Comparison of ENCODE assay signal across 1 cellular context in the genomic region with DNA sequence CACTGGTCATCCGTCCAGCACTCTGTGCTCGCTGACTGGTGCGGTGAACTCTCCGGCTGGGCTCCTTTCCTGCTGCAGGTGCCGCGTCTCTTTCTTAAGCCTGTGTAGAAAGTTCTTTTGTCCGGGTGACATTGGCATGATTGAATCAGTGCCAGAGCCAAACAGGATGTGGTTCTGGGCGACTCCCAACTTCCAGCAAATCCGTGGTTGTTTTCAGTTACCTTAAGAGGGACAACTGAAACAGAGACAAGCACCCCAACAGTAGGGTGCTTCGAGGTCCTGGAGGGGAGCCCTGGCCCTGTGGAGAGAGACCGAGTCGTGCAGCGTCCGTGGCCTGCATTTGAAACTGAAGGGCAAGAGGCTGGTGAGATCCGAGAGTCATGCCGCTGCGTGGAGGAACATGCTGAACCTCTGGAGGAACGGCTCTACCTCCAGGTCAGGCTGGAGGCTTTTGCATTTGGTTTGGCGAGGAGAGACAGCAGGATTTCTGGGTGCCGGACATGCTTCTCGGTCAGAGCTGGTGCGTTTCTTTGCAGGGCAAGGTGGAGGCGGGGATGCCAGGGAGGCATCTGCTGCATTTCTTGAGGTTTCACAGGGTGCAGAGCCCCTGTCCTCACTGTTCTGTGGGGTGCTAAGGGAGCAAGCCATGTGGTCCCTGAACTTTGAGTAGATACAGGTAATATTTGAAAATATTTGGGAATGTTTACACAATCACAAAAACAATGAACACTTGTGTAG.
TF ChIP-seq lines count a peak whose summit lies in the region.

No MANE protein-coding gene starts in this region.

TF ChIP-seq in WTC11, 78 proteins besides CTCF, POLR2A, EP300 and RAD21 (continued from another document):
- TF ChIP-seq, protein P1, sequence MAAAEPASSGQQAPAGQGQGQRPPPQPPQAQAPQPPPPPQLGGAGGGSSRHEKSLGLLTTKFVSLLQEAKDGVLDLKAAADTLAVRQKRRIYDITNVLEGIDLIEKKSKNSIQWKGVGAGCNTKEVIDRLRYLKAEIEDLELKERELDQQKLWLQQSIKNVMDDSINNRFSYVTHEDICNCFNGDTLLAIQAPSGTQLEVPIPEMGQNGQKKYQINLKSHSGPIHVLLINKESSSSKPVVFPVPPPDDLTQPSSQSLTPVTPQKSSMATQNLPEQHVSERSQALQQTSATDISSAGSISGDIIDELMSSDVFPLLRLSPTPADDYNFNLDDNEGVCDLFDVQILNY (CRISPR knock-in tag; IDR thresholded peaks at IDR 0.05): no peak
- TF ChIP-seq, protein P2, sequence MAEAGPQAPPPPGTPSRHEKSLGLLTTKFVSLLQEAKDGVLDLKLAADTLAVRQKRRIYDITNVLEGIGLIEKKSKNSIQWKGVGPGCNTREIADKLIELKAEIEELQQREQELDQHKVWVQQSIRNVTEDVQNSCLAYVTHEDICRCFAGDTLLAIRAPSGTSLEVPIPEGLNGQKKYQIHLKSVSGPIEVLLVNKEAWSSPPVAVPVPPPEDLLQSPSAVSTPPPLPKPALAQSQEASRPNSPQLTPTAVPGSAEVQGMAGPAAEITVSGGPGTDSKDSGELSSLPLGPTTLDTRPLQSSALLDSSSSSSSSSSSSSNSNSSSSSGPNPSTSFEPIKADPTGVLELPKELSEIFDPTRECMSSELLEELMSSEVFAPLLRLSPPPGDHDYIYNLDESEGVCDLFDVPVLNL (CRISPR knock-in tag; IDR thresholded peaks at IDR 0.05; ENCODE audit: borderline replicate concordance, low read depth): no peak
- TF ChIP-seq NR1H2 (CRISPR knock-in tag; IDR thresholded peaks at IDR 0.05) (no peak), ELF4 (CRISPR knock-in tag; IDR thresholded peaks at IDR 0.05; ENCODE audit: low read depth) (no peak)
- TF ChIP-seq, protein P3, sequence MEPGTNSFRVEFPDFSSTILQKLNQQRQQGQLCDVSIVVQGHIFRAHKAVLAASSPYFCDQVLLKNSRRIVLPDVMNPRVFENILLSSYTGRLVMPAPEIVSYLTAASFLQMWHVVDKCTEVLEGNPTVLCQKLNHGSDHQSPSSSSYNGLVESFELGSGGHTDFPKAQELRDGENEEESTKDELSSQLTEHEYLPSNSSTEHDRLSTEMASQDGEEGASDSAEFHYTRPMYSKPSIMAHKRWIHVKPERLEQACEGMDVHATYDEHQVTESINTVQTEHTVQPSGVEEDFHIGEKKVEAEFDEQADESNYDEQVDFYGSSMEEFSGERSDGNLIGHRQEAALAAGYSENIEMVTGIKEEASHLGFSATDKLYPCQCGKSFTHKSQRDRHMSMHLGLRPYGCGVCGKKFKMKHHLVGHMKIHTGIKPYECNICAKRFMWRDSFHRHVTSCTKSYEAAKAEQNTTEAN (CRISPR knock-in tag; IDR thresholded peaks at IDR 0.05): no peak
TF ChIP-seq in WTC11: peak in this region for 0.
